Comparison of ENCODE assay signal across 16 cellular contexts in genomic region chr2:232525796-232526195, GRCh38. TPM values are rescaled to one million over a fixed set of nuclear protein-coding genes. Genes with fewer than 3 reads are reported as not detected.
A peak's percentile ranks its signal among the peaks of the same experiment; 100 is the strongest.
DNase-seq lines count a peak whose midpoint lies in the region; ATAC-seq, FAIRE-seq and TF ChIP-seq lines count a peak whose summit lies in the region.
"Had no signal": no experiment of that assay in that cellular context is flagged by ENCODE, and none has a peak within 500 bp of the region (broad histone marks: within the 10 kb centered on the region; RNA-seq: fewer than 3 reads in every experiment).

CHRND (plus strand) TSS chr2:232526160; CDS start chr2:232526216, 56 bp downstream.

- no peak within 1 kb of the TSS for H3K23ac ChIP-seq in H1 (ENCODE audit: insufficient read length)

- H4K5ac ChIP-seq in H1 (ENCODE audit: insufficient read length, low read depth, low read length) = no peak within 1 kb of the TSS

- no peak within 1 kb of the TSS for H3K56ac ChIP-seq in H1 (replicated peaks; ENCODE audit: insufficient read length, low read depth, low read length)

- H3K9ac ChIP-seq in H1 (replicated peaks in 1 of 4; ENCODE audit: extremely low read depth in 1 of 4, low read depth in 3 of 4, low read length in 3 of 4) = no peak within 1 kb of the TSS

- peaks cover 3 to 4% of the 10 kb centered on the region in 2 experiments for H4K20me1 ChIP-seq in H1 (replicated peaks in 1 of 2; ENCODE audit: control insufficient read depth in 1 of 2, insufficient read depth in 2 of 2, low read length in 2 of 2)

- no peaks in the 10 kb centered on the region for H3K79me1 ChIP-seq in H1 (ENCODE audit: low read depth, low read length)

- H3K9me3 ChIP-seq in BE2C = no peaks in the 10 kb centered on the region
- no peaks in the 10 kb centered on the region for H3K9me3 ChIP-seq in H1 (ENCODE audit: insufficient read depth in 2 of 2, low read depth in 1 of 2, low read length in 1 of 2)

- peaks cover 6% of the 10 kb centered on the region for H3K4me1 ChIP-seq in BE2C
- H3K4me1 ChIP-seq in H1 (replicated peaks in 1 of 4; ENCODE audit: control insufficient read depth in 3 of 4, insufficient read depth in 4 of 4, low read length in 3 of 4) = peaks cover 0 to 22% (median 11%) of the 10 kb centered on the region in 4 experiments; a peak in 6 of 7 replicates

- H3K27ac ChIP-seq in H1 (ENCODE audit: low read depth, low read length) = no peak within 1 kb of the TSS

- no peak for TF ChIP-seq CTCF in BE2C (IDR thresholded peaks at IDR 0.05; ENCODE audit: low read depth, low read length)
- no peak for TF ChIP-seq CTCF in H1 (IDR thresholded peaks at IDR 0.05; ENCODE audit: control extremely low read depth in 1 of 3, insufficient read depth in 1 of 3, low read depth in 1 of 3, low read length in 3 of 3)

- H3K36me3 ChIP-seq in BE2C = no peaks in the 10 kb centered on the region
- no peaks in the 10 kb centered on the region for H3K36me3 ChIP-seq in H1 (ENCODE audit: control insufficient read depth in 2 of 4, insufficient read depth in 4 of 4, low read length in 3 of 4)

- no peak within 1 kb of the TSS for H4K91ac ChIP-seq in H1 (replicated peaks; ENCODE audit: insufficient read length, low read length)

- H3K27me3 ChIP-seq in BE2C (peaks cover 21% of the 10 kb centered on the region), H1 (replicated peaks in 1 of 4; ENCODE audit: control insufficient read depth in 3 of 4, extremely low read depth in 1 of 4, insufficient read depth in 3 of 4, low read length in 3 of 4) (peaks cover 19 to 47% (median 34%) of the 10 kb centered on the region in 4 experiments)

- H3K4me2 ChIP-seq in H1 (ENCODE audit: insufficient read depth in 1 of 2, low read depth in 2 of 2, low read length in 2 of 2) = no peak within 1 kb of the TSS
- H3K4me2 ChIP-seq: smooth muscle cell had no signal

- H2BK20ac ChIP-seq in H1 (ENCODE audit: low read length) = no peak within 1 kb of the TSS

- no peak within 1 kb of the TSS for H3K14ac ChIP-seq in H1 (ENCODE audit: insufficient read length)

- DNase-seq in BE2C (peak; percentile 65), H1 (ENCODE audit: low read depth in 1 of 2, low spot score in 2 of 2) (no peak), midbrain (lab: John Stamatoyannopoulos, UW) (peak; percentile 67), GM12891 (ENCODE audit: insufficient read length, low spot score) (no peak), NCI-H187 treated with DMSO at 0.1 percent for 48 hours (lab: John Stamatoyannopoulos, UW) (no peak)
- DNase-seq in activated CD4-positive, alpha-beta T cell treated with anti-CD3 and anti-CD28 coated beads, Interleukin-2, amount 50 U/mL, for 1 hour = no peak
- DNase-seq: activated T-cell treated with anti-CD3 and anti-CD28 coated beads, Interleukin-2, amount 50 U/mL, for 1 hour; aorta had no signal

- TF ChIP-seq RAD21 in Ishikawa (IDR thresholded peaks at IDR 0.05; ENCODE audit: low read depth) (no peak), H1 (IDR thresholded peaks at IDR 0.05 in 1 of 2, conservative IDR thresholded peaks at IDR 0.05 in 1 of 2; ENCODE audit: low read depth in 2 of 2, low read length in 2 of 2) (no peak)

- no peak within 1 kb of the TSS; the same call in 1 of the 2 replicates for H4K8ac ChIP-seq in H1 (ENCODE audit: extremely low read depth, insufficient read depth, low read length)

- H2AK5ac ChIP-seq in H1 (ENCODE audit: low read depth, low read length) = no peak within 1 kb of the TSS

- TF ChIP-seq POLR2A in H1 (IDR thresholded peaks at IDR 0.05; ENCODE audit: control extremely low read depth in 1 of 2, low read depth in 2 of 2, low read length in 2 of 2) (no peak), GM12891 (IDR thresholded peaks at IDR 0.05; ENCODE audit: low read depth, low read length) (no peak)

- POLR2A ChIA-PET in H1 (lab: Charles Lee; ENCODE audit: partially characterized antibody) = interaction anchor here (1.9 to 2.1 kb wide), 2 partner anchors 10 to 13 kb away, joined by 5 read pairs; partner anchors contain the start of gene CHRNG

- ATAC-seq in HG02852 (IDR thresholded peaks at IDR 0.05; ENCODE audit: unreplicated experiment) = no peak
- ATAC-seq: K562; naive thymus-derived CD8-positive, alpha-beta T cell had no signal

- no peak within 1 kb of the TSS for H3K18ac ChIP-seq in H1 (ENCODE audit: extremely low read depth, low read length)

- WGBS in H1 (ENCODE audit: extremely low coverage in 1 of 2, insufficient coverage in 1 of 2, insufficient read length in 1 of 2, insufficient replicate concordance in 2 of 2, low coverage in 1 of 2, low lambda C conversion rate in 2 of 2, missing lambda C conversion rate in 1 of 2), 2 experiments = no CpG with 5 or more reads among the region's 14 CpGs

- H3K4me3 ChIP-seq in BE2C (ENCODE audit: low read depth, low read length) (no peak within 1 kb of the TSS), H1 (ENCODE audit: extremely low read depth in 1 of 4, insufficient read depth in 2 of 4, low read depth in 3 of 4, low read length in 4 of 4) (no peak within 1 kb of the TSS)
- H3K4me3 ChIP-seq: K562, smooth muscle cell had no signal

- no peak within 1 kb of the TSS for H2BK12ac ChIP-seq in H1 (ENCODE audit: low read depth, low read length)

- H2AFZ ChIP-seq in H1 (ENCODE audit: low read length) = no peak within 1 kb of the TSS

- H3K4ac ChIP-seq in H1 (replicated peaks; ENCODE audit: insufficient read length, low read depth, low read length) = peak within 1 kb of the TSS; percentile 69

- no peak within 1 kb of the TSS for H2BK120ac ChIP-seq in H1 (replicated peaks; ENCODE audit: low read depth, low read length)

- FAIRE-seq in H1 (lab: Jason Lieb, UNC) (no peak), GM12891 (lab: Jason Lieb, UNC) (no peak)
- FAIRE-seq: K562, keratinocyte had no signal

- no peaks in the 10 kb centered on the region for H3K79me2 ChIP-seq in H1 (ENCODE audit: control insufficient read depth in 1 of 2, insufficient read depth in 2 of 2, low read length in 2 of 2)

- CTCF ChIA-PET in H1 (lab: Charles Lee; ENCODE audit: partially characterized antibody) = interaction anchor here (0.6 to 10.6 kb wide), 6 partner anchors 9 to 1537 kb away, joined by 3 to 176 read pairs (median 4); no protein-coding TSS in a partner anchor

- H2BK5ac ChIP-seq in H1 (ENCODE audit: low read depth, low read length) = no peak within 1 kb of the TSS

- no peak for TF ChIP-seq EP300 in Ishikawa (IDR thresholded peaks at IDR 0.05; ENCODE audit: borderline replicate concordance)
- no peak for TF ChIP-seq EP300 in H1 (IDR thresholded peaks at IDR 0.05; ENCODE audit: borderline replicate concordance in 1 of 2, low read depth in 2 of 2, low read length in 2 of 2)

- peaks cover 10% of the 10 kb centered on the region; the same call in 1 of the 2 replicates for H3K23me2 ChIP-seq in H1 (ENCODE audit: low read depth, low read length)

- no peak within 1 kb of the TSS for H2BK15ac ChIP-seq in H1 (ENCODE audit: low read length)

TF ChIP-seq in Ishikawa, 13 proteins besides CTCF, POLR2A, EP300 and RAD21:
- TF ChIP-seq NFIC (IDR thresholded peaks at IDR 0.05) = no peak
- TF ChIP-seq YY1 (IDR thresholded peaks at IDR 0.05; ENCODE audit: low read depth) = 0 out of 2 replicates have a peak, but pooled peaks have one; percentile 30
- TF ChIP-seq FOXM1 (IDR thresholded peaks at IDR 0.05; ENCODE audit: borderline replicate concordance, low read depth) = no peak

TF ChIP-seq in H1, 55 proteins besides CTCF, POLR2A, EP300 and RAD21:
- TF ChIP-seq SRF (IDR thresholded peaks at IDR 0.05; ENCODE audit: low read depth, low read length) (no peak), RXRA (IDR thresholded peaks at IDR 0.05; ENCODE audit: insufficient read depth, low read depth, low read length) (no peak), SIRT6 (IDR thresholded peaks at IDR 0.05; ENCODE audit: low read length) (no peak), SIN3A (conservative IDR thresholded peaks at IDR 0.05 in 1 of 2, IDR thresholded peaks at IDR 0.05 in 1 of 2; ENCODE audit: low read depth in 1 of 2, low read length in 2 of 2) (no peak), MAFK (IDR thresholded peaks at IDR 0.05; ENCODE audit: low read depth, low read length) (no peak), SIX5 (IDR thresholded peaks at IDR 0.05; ENCODE audit: low read depth, low read length) (no peak), HDAC2 (IDR thresholded peaks at IDR 0.05; ENCODE audit: borderline replicate concordance in 1 of 2, low read depth in 2 of 2, low read length in 2 of 2) (no peak), YY1 (IDR thresholded peaks at IDR 0.05; ENCODE audit: low read depth, low read length) (no peak), KDM5A (IDR thresholded peaks at IDR 0.05; ENCODE audit: low read length) (no peak)

TF ChIP-seq in GM12891, 5 proteins besides CTCF, POLR2A, EP300 and RAD21:
- TF ChIP-seq POU2F2 (IDR thresholded peaks at IDR 0.05; ENCODE audit: low read depth, low read length) = no peak
- no peak for TF ChIP-seq POLR2AphosphoS5 (IDR thresholded peaks at IDR 0.05; ENCODE audit: low read depth, low read length)
- TF ChIP-seq SPI1 (IDR thresholded peaks at IDR 0.05; ENCODE audit: low read depth, low read length) = no peak
- TF ChIP-seq TAF1 (IDR thresholded peaks at IDR 0.05; ENCODE audit: low read depth, low read length) = no peak
- no peak for TF ChIP-seq PAX5 (IDR thresholded peaks at IDR 0.05; ENCODE audit: insufficient read depth, low read length, severe bottlenecking)
TF ChIP-seq in GM12891: peak in this region for 0.

RNA-seq across cellular contexts. Expression of gene CHRND, which starts in this region (rescaled TPM):
- not detected for polyA plus RNA-seq in BE2C (2012; ENCODE audit: insufficient read depth, insufficient read length, low read depth)
- total RNA-seq in H1 (2021; fragmentation: NEBNext Ultra II Directional; extraction: Animal tissue kit (Norgen Biotek cat#: 25700)) = not detected in 2 replicates
- 0.11 and 0.24 TPM in 2 replicates for polyA plus RNA-seq in H1 (2011; rRNA removed)
- polyA plus RNA-seq in H1 (2011; cell fraction: cytosol; rRNA removed) = 0.21 TPM
- 0.40 TPM for polyA plus RNA-seq in H1 (2011; cell fraction: nucleus; rRNA removed)
- 0.09 to 0.27 TPM (median 0.13 TPM) in 3 of 4 replicates, not detected in the other for polyA plus RNA-seq in H1 (2012, experiment 1 of 2)
- polyA plus RNA-seq in H1 (2012, experiment 2 of 2) = 0.35 TPM
- polyA plus RNA-seq in H1 (2013, experiment 1 of 2) = 0.12 TPM
- 0.11 TPM for polyA plus RNA-seq in H1 (2013, experiment 2 of 2)
- 0.06 TPM in 1 of 2 replicates, not detected in the other for polyA minus RNA-seq in H1 (2011; rRNA and poly(A)+ RNA removed)
- not detected for polyA minus RNA-seq in H1 (2011; cell fraction: cytosol; rRNA and poly(A)+ RNA removed)
- not detected for polyA minus RNA-seq in H1 (2011; cell fraction: nucleus; rRNA and poly(A)+ RNA removed)
- polyA plus RNA-seq in GM12891 (2012; ENCODE audit: low read depth, missing spikeins) = not detected
- total RNA-seq: aorta; K562; naive thymus-derived CD8-positive, alpha-beta T cell; smooth muscle cell; temporal lobe had no signal
- polyA plus RNA-seq: aorta; CD14-positive monocyte; K562; keratinocyte; naive thymus-derived CD8-positive, alpha-beta T cell; smooth muscle cell had no signal

Comparison
In these comparisons a context has a peak if more than half of its experiments do, and no peak if none do; other contexts are left out.
1. DNase-seq: peak in BE2C (single experiment) and midbrain (single experiment); none in H1 (0 of 2), GM12891 (single experiment), NCI-H187 treated with DMSO at 0.1 percent for 48 hours (single experiment) and activated CD4-positive, alpha-beta T cell treated with anti-CD3 and anti-CD28 coated beads, Interleukin-2, amount 50 U/mL, for 1 hour (single experiment).